16 cellular contexts compared by ENCODE assay signal in genomic region chr1:6241107-6241886, GRCh38. TPM values are rescaled to one million over a fixed set of nuclear protein-coding genes. Genes with fewer than 3 reads are reported as not detected.
A peak's percentile ranks its signal among the peaks of the same experiment; 100 is the strongest.
DNase-seq lines count a peak whose midpoint lies in the region; ATAC-seq and TF ChIP-seq lines count a peak whose summit lies in the region.
"Had no signal": no experiment of that assay in that cellular context is flagged by ENCODE, and none has a peak within 500 bp of the region (broad histone marks: within the 10 kb centered on the region; RNA-seq: fewer than 3 reads in every experiment).

No MANE protein-coding gene starts in this region.

- H3K4ac ChIP-seq in H9 (ENCODE audit: low read depth, low read length), result no peak overlapping the region; the same call in 1 of the 2 replicates

- no peak overlapping the region for H3K27ac ChIP-seq in CD4-positive, alpha-beta memory T cell (ENCODE audit: low read depth, low read length)
- H3K27ac ChIP-seq in H9 (ENCODE audit: insufficient read length, low read depth, low read length), result peak overlapping the region; percentile 3
- H3K27ac ChIP-seq in neural cell (ENCODE audit: low read length), result no peak overlapping the region
- H3K27ac ChIP-seq: gastrocnemius medialis, SK-N-MC, skin epidermis, WERI-Rb-1 had no signal

- intact Hi-C loops in CD4-positive, alpha-beta memory T cell (cut with micrococcal nuclease), result loop anchor here (10.0 kb wide), 1 partner anchor 216 kb away; no protein-coding TSS in a partner anchor
- intact Hi-C loops in dendritic cell treated with granulocyte-macrophage colony-stimulating factor and Interleukin-4, amounts not matched to agents 40 ng/mL and 50 ng/mL, for 4 days (cut with micrococcal nuclease), result loop anchor here (5.0 to 10.0 kb wide), 2 partner anchors 34 to 194 kb away; partner anchors contain the start of gene RNF207

- H3K27ac Mint-ChIP-seq in CD4-positive, alpha-beta memory T cell, result peak overlapping the region in 1 of 7 donors; percentile 4
- peak overlapping the region; percentile 61 to 84 (median 80); a peak in 5 of 7 replicates for H3K27ac Mint-ChIP-seq in H9
- no peak overlapping the region for H3K27ac Mint-ChIP-seq in dendritic cell treated with granulocyte-macrophage colony-stimulating factor and Interleukin-4, amounts not matched to agents 40 ng/mL and 50 ng/mL, for 4 days

- H3K4me3 Mint-ChIP-seq in CD4-positive, alpha-beta memory T cell, result peak overlapping the region in 5 of 8 donors; percentile 9 to 45 (median 30)
- peak overlapping the region; percentile 49 to 67 for H3K4me3 Mint-ChIP-seq in H9
- H3K4me3 Mint-ChIP-seq in dendritic cell treated with granulocyte-macrophage colony-stimulating factor and Interleukin-4, amounts not matched to agents 40 ng/mL and 50 ng/mL, for 4 days, result peak overlapping the region; percentile 30

- no peak overlapping the region for H4K91ac ChIP-seq in H9 (ENCODE audit: insufficient read length, low read depth, low read length)

- no peak overlapping the region for H2BK15ac ChIP-seq in H9 (ENCODE audit: low read depth, low read length)

- H2BK5ac ChIP-seq in H9 (ENCODE audit: insufficient read length, low read length), result no peak overlapping the region

- no peaks in the 10 kb centered on the region for H3K9me3 ChIP-seq in CD4-positive, alpha-beta memory T cell (ENCODE audit: control insufficient read depth in 1 of 2, low read length in 2 of 2)
- no peaks in the 10 kb centered on the region for H3K9me3 ChIP-seq in H9 (ENCODE audit: control insufficient read depth, low read depth, low read length)
- no peaks in the 10 kb centered on the region for H3K9me3 ChIP-seq in neural cell (ENCODE audit: low read length)
- H3K9me3 ChIP-seq: gastrocnemius medialis had no signal

- H2AFZ ChIP-seq in H9 (ENCODE audit: low read length) (no peak overlapping the region), neural cell (ENCODE audit: low read depth, low read length) (no peak overlapping the region)

- no peak overlapping the region for H3K9ac ChIP-seq in H9 (ENCODE audit: extremely low read depth, insufficient read length, low read length)
- peak overlapping the region; percentile 5 for H3K9ac ChIP-seq in neural cell (ENCODE audit: low read length)

- H3K9me2 ChIP-seq in neural cell (ENCODE audit: insufficient read depth, low read length), result no peaks in the 10 kb centered on the region

- TF ChIP-seq CTCF in H9 (conservative IDR thresholded peaks at IDR 0.05) (no peak), neural cell (IDR thresholded peaks at IDR 0.05; ENCODE audit: poor library complexity, severe bottlenecking) (no peak)

- H3T11ph ChIP-seq in H9 (ENCODE audit: low read length), result no peak overlapping the region

- no peak overlapping the region for H2AK5ac ChIP-seq in H9 (ENCODE audit: insufficient read length, low read length)

- no peak overlapping the region for H2BK20ac ChIP-seq in H9 (ENCODE audit: low read depth, low read length, poor library complexity, severe bottlenecking)

- H3K79me2 ChIP-seq in H9 (ENCODE audit: insufficient read depth, low read length) (no peaks in the 10 kb centered on the region), neural cell (replicated peaks; ENCODE audit: insufficient read depth, low read length) (no peaks in the 10 kb centered on the region)

- WGBS in H9 (ENCODE audit: extremely low coverage, insufficient read length, low lambda C conversion rate), result no CpG with 5 or more reads among the region's 33 CpGs

- H4K20me1 ChIP-seq in H9 (ENCODE audit: control insufficient read depth, insufficient read depth, insufficient read length) (no peaks in the 10 kb centered on the region), neural cell (ENCODE audit: insufficient read depth) (no peaks in the 10 kb centered on the region)

- H3K36me3 Mint-ChIP-seq in CD4-positive, alpha-beta memory T cell, result no peaks in the 10 kb centered on the region
- H3K36me3 Mint-ChIP-seq in H9 (ENCODE audit: insufficient read depth in 1 of 3, low read depth in 3 of 3), result no peaks in the 10 kb centered on the region
- H3K36me3 Mint-ChIP-seq in dendritic cell treated with granulocyte-macrophage colony-stimulating factor and Interleukin-4, amounts not matched to agents 40 ng/mL and 50 ng/mL, for 4 days (ENCODE audit: low read depth), result no peaks in the 10 kb centered on the region

- CTCF ChIA-PET in CD4-positive, alpha-beta memory T cell (lab: Charles Lee; ENCODE audit: partially characterized antibody), result no interaction called here

- H3K27me3 Mint-ChIP-seq in CD4-positive, alpha-beta memory T cell, result peaks cover 23 to 25% of the 10 kb centered on the region in 2 donors
- H3K27me3 Mint-ChIP-seq in H9 (ENCODE audit: low read depth), result peaks cover 9% of the 10 kb centered on the region
- H3K27me3 Mint-ChIP-seq in dendritic cell treated with granulocyte-macrophage colony-stimulating factor and Interleukin-4, amounts not matched to agents 40 ng/mL and 50 ng/mL, for 4 days, result peaks cover 80% of the 10 kb centered on the region

- H4K8ac ChIP-seq in H9 (replicated peaks; ENCODE audit: insufficient read length, low read depth, low read length), result no peak overlapping the region

- H2BK120ac ChIP-seq in H9 (ENCODE audit: low read depth, low read length, poor library complexity, severe bottlenecking), result no peak overlapping the region

- no peak overlapping the region for H4K5ac ChIP-seq in H9 (ENCODE audit: insufficient read length, low read depth, low read length)

- no peak overlapping the region for H3K56ac ChIP-seq in H9 (ENCODE audit: insufficient read length, low read depth, low read length)

- POLR2A ChIA-PET in CD4-positive, alpha-beta memory T cell (lab: Charles Lee; ENCODE audit: partially characterized antibody), result no interaction called here

- H3K4me1 Mint-ChIP-seq in CD4-positive, alpha-beta memory T cell, result peaks cover 3 to 16% (median 7%) of the 10 kb centered on the region in 4 donors
- H3K4me1 Mint-ChIP-seq in H9, result peaks cover 47 to 55% of the 10 kb centered on the region in 2 experiments
- H3K4me1 Mint-ChIP-seq in dendritic cell treated with granulocyte-macrophage colony-stimulating factor and Interleukin-4, amounts not matched to agents 40 ng/mL and 50 ng/mL, for 4 days (ENCODE audit: low read depth), result peaks cover 36% of the 10 kb centered on the region

- TF ChIP-seq EP300 in neural cell (conservative IDR thresholded peaks at IDR 0.05; ENCODE audit: poor library complexity, severe bottlenecking), result no peak

- H2BK12ac ChIP-seq in H9 (ENCODE audit: insufficient read length, low read depth, low read length), result no peak overlapping the region

- peaks cover 34% of the 10 kb centered on the region for H3K27me3 ChIP-seq in CD4-positive, alpha-beta memory T cell (ENCODE audit: insufficient read depth, low read length)
- H3K27me3 ChIP-seq in H9 (ENCODE audit: insufficient read depth, low read length) (no peaks in the 10 kb centered on the region; the same call in 1 of the 2 replicates), neural cell (ENCODE audit: insufficient read depth, low read depth, low read length) (peaks cover 63% of the 10 kb centered on the region)

- H3K18ac ChIP-seq in H9 (ENCODE audit: insufficient read length, low read depth, low read length), result peak overlapping the region; percentile 66

- H3K4me3 ChIP-seq in CD4-positive, alpha-beta memory T cell (ENCODE audit: low read length in 2 of 2), result no peak overlapping the region
- peak overlapping the region; percentile 49 for H3K4me3 ChIP-seq in neural cell (ENCODE audit: low read length)
- H3K4me3 ChIP-seq: gastrocnemius medialis had no signal

- H3K36me3 ChIP-seq in CD4-positive, alpha-beta memory T cell (ENCODE audit: insufficient read depth, low read length), result no peaks in the 10 kb centered on the region
- H3K36me3 ChIP-seq in neural cell (ENCODE audit: insufficient read depth, low read length), result no peaks in the 10 kb centered on the region
- H3K36me3 ChIP-seq: gastrocnemius medialis, WERI-Rb-1 had no signal

- TF ChIP-seq RAD21 in neural cell (conservative IDR thresholded peaks at IDR 0.05), result no peak

- peaks cover 16% of the 10 kb centered on the region for H3K4me1 ChIP-seq in CD4-positive, alpha-beta memory T cell (ENCODE audit: insufficient read depth, low read length)
- peaks cover 5% of the 10 kb centered on the region; the same call in 1 of the 2 replicates for H3K4me1 ChIP-seq in H9 (ENCODE audit: insufficient read depth, low read length)

- H3K23ac ChIP-seq in H9 (ENCODE audit: insufficient read length, low read depth, low read length), result no peak overlapping the region

- peak overlapping the region; percentile 64 for H3K14ac ChIP-seq in H9 (ENCODE audit: insufficient read depth, low read length)

- H3K79me1 ChIP-seq in H9 (ENCODE audit: insufficient read depth, low read depth, low read length, poor library complexity, severe bottlenecking), result no peaks in the 10 kb centered on the region

- H3F3A ChIP-seq in neural cell (ENCODE audit: insufficient read depth, low read length, poor library complexity, severe bottlenecking), result no peaks in the 10 kb centered on the region

- no peaks in the 10 kb centered on the region for H3K9me3 Mint-ChIP-seq in CD4-positive, alpha-beta memory T cell
- H3K9me3 Mint-ChIP-seq in H9, result no peaks in the 10 kb centered on the region; a peak in 1 of 5 replicates
- no peaks in the 10 kb centered on the region for H3K9me3 Mint-ChIP-seq in dendritic cell treated with granulocyte-macrophage colony-stimulating factor and Interleukin-4, amounts not matched to agents 40 ng/mL and 50 ng/mL, for 4 days

- DNase-seq in CD4-positive, alpha-beta memory T cell, result no peak
- DNase-seq in H9 (no peak), GM19238 (ENCODE audit: insufficient read length, low spot score) (no peak)
- DNase-seq: activated CD8-positive, alpha-beta memory T cell treated with anti-CD3 and anti-CD28 coated beads, Interleukin-2, amount 50 U/mL, for 48 hours; gastrocnemius medialis; kidney glomerular epithelial cell; MM.1S; NCI-H226; WERI-Rb-1 had no signal

- H3K23me2 ChIP-seq in H9 (ENCODE audit: insufficient read length, low read depth, low read length, poor library complexity, severe bottlenecking), result peaks cover 25% of the 10 kb centered on the region

- H3K4me2 ChIP-seq in H9 (ENCODE audit: insufficient read depth, insufficient read length, low read length) (peak overlapping the region; percentile 5), neural cell (ENCODE audit: low read length) (no peak overlapping the region)

- ATAC-seq in HG02885 (IDR thresholded peaks at IDR 0.05; ENCODE audit: poor library complexity, unreplicated experiment) (no peak), GM19035 (IDR thresholded peaks at IDR 0.05; ENCODE audit: unreplicated experiment) (no peak)
- ATAC-seq: gastrocnemius medialis had no signal

RNA-seq across cellular contexts. Expression of gene HES3, which starts 2.7 kb away (rescaled TPM):
- total RNA-seq in CD4-positive, alpha-beta memory T cell, result not detected
- polyA plus RNA-seq in CD4-positive, alpha-beta memory T cell, result not detected
- 89.9 and 93.4 TPM in 2 replicates for total RNA-seq in H9 (2021)
- not detected in 2 replicates for polyA plus RNA-seq in neural cell
- not detected in 2 replicates for polyA minus RNA-seq in neural cell
- total RNA-seq: aorta, gastrocnemius medialis had no signal
- polyA plus RNA-seq: aorta had no signal

RNA-seq across cellular contexts. Expression of gene ICMT, which starts 5.5 kb away (rescaled TPM):
- 10 to 100 TPM; 19.6 to 23.1 TPM for total RNA-seq in CD4-positive, alpha-beta memory T cell
- 10 to 100 TPM; 16.1 to 21.3 TPM for polyA plus RNA-seq in CD4-positive, alpha-beta memory T cell
- total RNA-seq in H9 (2021), result 107 and 114 TPM in 2 replicates
- 21.1 and 23.3 TPM in 2 replicates for polyA plus RNA-seq in neural cell
- 40.4 and 41.9 TPM in 2 replicates for polyA minus RNA-seq in neural cell

RNA-seq across cellular contexts. Expression of gene GPR153, which starts 19.6 kb away (rescaled TPM):
- under 1 TPM; 0.32 to 0.33 TPM for total RNA-seq in CD4-positive, alpha-beta memory T cell
- not detected for polyA plus RNA-seq in CD4-positive, alpha-beta memory T cell
- 8.9 and 9.6 TPM in 2 replicates for total RNA-seq in H9 (2021)
- polyA plus RNA-seq in neural cell, result 26.9 and 34.6 TPM in 2 replicates
- 42.4 and 45.5 TPM in 2 replicates for polyA minus RNA-seq in neural cell

RNA-seq across cellular contexts. Expression of gene RNF207, which starts 35.4 kb away (rescaled TPM):
- 1 to 10 TPM; 8.7 to 9.4 TPM for total RNA-seq in CD4-positive, alpha-beta memory T cell
- polyA plus RNA-seq in CD4-positive, alpha-beta memory T cell, result 1 to 10 TPM; 1.7 to 2.0 TPM
- 4.9 and 7.1 TPM in 2 replicates for total RNA-seq in H9 (2021)
- 1.7 and 3.5 TPM in 2 replicates for polyA plus RNA-seq in neural cell
- polyA minus RNA-seq in neural cell, result 1.9 TPM in 2 replicates

RNA-seq across cellular contexts. Expression of gene RPL22, which starts 41.9 kb away (rescaled TPM):
- total RNA-seq in CD4-positive, alpha-beta memory T cell, result 100 to 1,000 TPM; 491 to 503 TPM
- polyA plus RNA-seq in CD4-positive, alpha-beta memory T cell, result 100 to 1,000 TPM; 215 to 259 TPM
- total RNA-seq in H9 (2021), result 547 and 582 TPM in 2 replicates
- polyA plus RNA-seq in neural cell, result 275 and 294 TPM in 2 replicates
- polyA minus RNA-seq in neural cell, result 180 and 190 TPM in 2 replicates

Comparison
In these comparisons a context has a peak if more than half of its experiments do, and no peak if none do; other contexts are left out.
1. RNA of gene HES3, which starts 2.7 kb away (total RNA-seq): 89.9 to 93.4 TPM in H9; not detected in CD4-positive, alpha-beta memory T cell; every median in the first group is over 10 times any median in the second.
2. Peak in every context shown above with its lines, with median percentiles within 50 percentile points of each other: H3K4me3 Mint-ChIP-seq.